ENCODE assay signal across 10 cellular contexts in genomic region chr11:27464155-27464759, GRCh38. TPM values are rescaled to one million over a fixed set of nuclear protein-coding genes. Genes with fewer than 3 reads are reported as not detected.
A peak's percentile ranks its signal among the peaks of the same experiment; 100 is the strongest.
DNase-seq lines count a peak whose midpoint lies in the region; ATAC-seq, FAIRE-seq and TF ChIP-seq lines count a peak whose summit lies in the region.
"Had no signal": no experiment of that assay in that cellular context is flagged by ENCODE, and none has a peak within 500 bp of the region (broad histone marks: within the 10 kb centered on the region; RNA-seq: fewer than 3 reads in every experiment).

No MANE protein-coding gene starts in this region.

- no peak overlapping the region for H3K4me3 Mint-ChIP-seq in endothelial cell (ENCODE audit: unreplicated experiment)
- no peak overlapping the region for H3K4me3 Mint-ChIP-seq in effector memory CD8-positive, alpha-beta T cell

- peak; percentile 36 for FAIRE-seq in H54 (lab: Jason Lieb, UNC)

- no peak overlapping the region for H3K27ac Mint-ChIP-seq in endothelial cell (ENCODE audit: unreplicated experiment)
- no peak overlapping the region for H3K27ac Mint-ChIP-seq in effector memory CD8-positive, alpha-beta T cell

- intact Hi-C loops in prostate gland (cut with DNase I): no loop called here

- H3K9me3 ChIP-seq in SK-N-MC (ENCODE audit: low read depth, low read length) (no peaks in the 10 kb centered on the region), gastroesophageal sphincter (no peaks in the 10 kb centered on the region), prostate gland (no peaks in the 10 kb centered on the region)

- H3K36me3 Mint-ChIP-seq in endothelial cell (ENCODE audit: low read depth, unreplicated experiment): no peaks in the 10 kb centered on the region
- H3K36me3 Mint-ChIP-seq in effector memory CD8-positive, alpha-beta T cell (ENCODE audit: insufficient read depth): no peaks in the 10 kb centered on the region

- peak overlapping the region; percentile 97 for H3K27ac ChIP-seq in SK-N-MC
- peak overlapping the region; percentile 21 to 63 (median 56) for H3K27ac ChIP-seq in gastroesophageal sphincter
- peak overlapping the region; percentile 32 to 37 for H3K27ac ChIP-seq in prostate gland

- no peak for TF ChIP-seq EP300 in gastroesophageal sphincter (IDR thresholded peaks at IDR 0.05)

- H3K4me1 ChIP-seq in gastroesophageal sphincter: peaks cover 7 to 84% (median 7%) of the 10 kb centered on the region in 3 donors
- no peaks in the 10 kb centered on the region for H3K4me1 ChIP-seq in prostate gland (replicated peaks)

- DNase-seq in H54 (ENCODE audit: insufficient read length, low spot score) (no peak), SK-N-MC (ENCODE audit: low read depth, low spot score) (no peak), prostate gland (ENCODE audit: low spot score) (no peak), endothelial cell (ENCODE audit: low spot score) (no peak), GM10248 (ENCODE audit: extremely low spot score) (no peak)
- DNase-seq in effector memory CD8-positive, alpha-beta T cell: no peak
- DNase-seq: dorsolateral prefrontal cortex, SW 1271 had no signal

- H3K27me3 Mint-ChIP-seq in endothelial cell (ENCODE audit: unreplicated experiment): no peaks in the 10 kb centered on the region
- H3K27me3 Mint-ChIP-seq in effector memory CD8-positive, alpha-beta T cell: peaks cover 0 to 14% of the 10 kb centered on the region in 2 donors

- H3K4me3 ChIP-seq in SK-N-MC (peak overlapping the region; percentile 65), gastroesophageal sphincter (no peak overlapping the region), prostate gland (no peak overlapping the region)
- H3K4me3 ChIP-seq: dorsolateral prefrontal cortex had no signal

- POLR2A ChIA-PET in GM10248 (lab: Yijun Ruan, JAX): no interaction called here

- peak overlapping the region; percentile 66 for H3K9ac ChIP-seq in SK-N-MC (ENCODE audit: insufficient read length)

- H3K9me3 Mint-ChIP-seq in endothelial cell (ENCODE audit: unreplicated experiment): no peaks in the 10 kb centered on the region
- no peaks in the 10 kb centered on the region for H3K9me3 Mint-ChIP-seq in effector memory CD8-positive, alpha-beta T cell

- TF ChIP-seq CTCF in gastroesophageal sphincter (IDR thresholded peaks at IDR 0.05) (no peak), prostate gland (IDR thresholded peaks at IDR 0.05) (no peak), endothelial cell (IDR thresholded peaks at IDR 0.05; ENCODE audit: unreplicated experiment) (no peak), GM10248 (IDR thresholded peaks at IDR 0.05; ENCODE audit: control extremely low read depth, extremely low read depth, low read depth, missing control alignments) (no peak)

- 31 to 55% methylated on average over 3 of the region's 3 CpGs for WGBS in gastroesophageal sphincter (ENCODE audit: low coverage in 1 of 2), 2 donors
- WGBS in prostate gland: 34% methylated on average over 3 of the region's 3 CpGs

- CTCF ChIA-PET in GM10248 (lab: Yijun Ruan, JAX): interaction anchor here (0.9 to 2.8 kb wide), 3 partner anchors 8 to 35 kb away, joined by 3 to 10 read pairs (median 3); no protein-coding TSS in a partner anchor

- TF ChIP-seq POLR2A in H54 (IDR thresholded peaks at IDR 0.05; ENCODE audit: low read depth, low read length) (no peak), gastroesophageal sphincter (IDR thresholded peaks at IDR 0.05) (no peak), prostate gland (IDR thresholded peaks at IDR 0.05) (no peak)

- no peaks in the 10 kb centered on the region for H3K27me3 ChIP-seq in gastroesophageal sphincter
- H3K27me3 ChIP-seq in prostate gland (replicated peaks; ENCODE audit: insufficient read depth): no peaks in the 10 kb centered on the region
- H3K27me3 ChIP-seq: dorsolateral prefrontal cortex had no signal

- peak; percentile 39 for ATAC-seq in gastroesophageal sphincter
- no peak for ATAC-seq in HG03378 (IDR thresholded peaks at IDR 0.05; ENCODE audit: unreplicated experiment)
- ATAC-seq in effector memory CD8-positive, alpha-beta T cell (replicated peaks): no peak

- H3K4me1 Mint-ChIP-seq in endothelial cell (ENCODE audit: unreplicated experiment): peaks cover 6% of the 10 kb centered on the region
- no peaks in the 10 kb centered on the region for H3K4me1 Mint-ChIP-seq in effector memory CD8-positive, alpha-beta T cell (ENCODE audit: low read depth in 2 of 2)

- H3K36me3 ChIP-seq in SK-N-MC (ENCODE audit: insufficient read depth, low read length) (no peaks in the 10 kb centered on the region), gastroesophageal sphincter (no peaks in the 10 kb centered on the region), prostate gland (no peaks in the 10 kb centered on the region)

RNA-seq across cellular contexts. Expression of gene LGR4, which starts 8.3 kb away (rescaled TPM):
- 10 to 100 TPM; 21.0 to 35.9 (median 31.8) TPM for total RNA-seq in gastroesophageal sphincter
- 10 to 100 TPM; 49.2 to 97.2 TPM for total RNA-seq in prostate gland
- 10.8 TPM for total RNA-seq in endothelial cell (ENCODE audit: unreplicated experiment)

RNA-seq across cellular contexts. Expression of gene LIN7C, which starts 42.3 kb away (rescaled TPM):
- total RNA-seq in gastroesophageal sphincter (10 to 100 TPM; 37.6 to 56.2 (median 51.1) TPM), prostate gland (10 to 100 TPM; 30.0 to 48.7 TPM), endothelial cell (ENCODE audit: unreplicated experiment) (17.0 TPM)

Comparison
In these comparisons a context has a peak if more than half of its experiments do, and no peak if none do; other contexts are left out.
1. H3K27ac ChIP-seq: peak in every context shown above with its lines; median percentile 97 in SK-N-MC; 56 in gastroesophageal sphincter; 34 in prostate gland.